29 cellular contexts compared by ENCODE assay signal in the genomic region with DNA sequence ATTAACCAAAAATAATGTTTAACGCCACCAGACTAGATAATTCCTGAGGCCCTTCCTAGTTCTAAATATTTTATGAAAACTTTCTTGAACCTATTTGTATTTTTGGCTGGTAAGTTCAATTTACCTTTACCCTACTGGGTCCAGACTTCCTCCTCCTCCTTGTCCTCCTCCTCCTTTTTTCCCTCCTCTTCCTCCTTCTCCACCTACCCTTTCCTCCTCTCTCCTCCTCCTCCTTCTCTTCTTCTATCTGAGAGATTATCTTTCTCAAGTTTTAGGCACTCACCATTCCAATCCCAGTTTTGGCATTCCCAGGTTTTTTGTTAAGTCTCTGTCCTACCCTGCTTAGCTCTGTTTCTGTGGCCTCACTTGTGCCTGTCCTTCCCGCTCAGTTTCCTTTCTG.
"Had no signal": no experiment of that assay in that cellular context is flagged by ENCODE, and none has a peak within 500 bp of the region (broad histone marks: within the 10 kb centered on the region; RNA-seq: fewer than 3 reads in every experiment).

No MANE protein-coding gene starts in this region.

- H3K4me3 ChIP-seq: colonic mucosa, coronary artery, dorsolateral prefrontal cortex, esophagus muscularis mucosa, esophagus squamous epithelium, gastrocnemius medialis, gastroesophageal sphincter, heart left ventricle, heart right ventricle, hepatocyte had no signal

- H3K36me3 ChIP-seq: colonic mucosa, esophagus muscularis mucosa, esophagus squamous epithelium, gastrocnemius medialis, gastroesophageal sphincter, heart left ventricle, heart right ventricle had no signal

- H3K4me2 ChIP-seq: hepatocyte had no signal

- ATAC-seq: effector memory CD8-positive, alpha-beta T cell; esophagus mucosa; foreskin keratinocyte; gastrocnemius medialis; gastroesophageal sphincter; heart left ventricle; heart right ventricle had no signal

- H3K9me3 ChIP-seq: colonic mucosa, esophagus muscularis mucosa, esophagus squamous epithelium, gastrocnemius medialis, gastroesophageal sphincter, heart left ventricle, heart right ventricle had no signal

- H2AFZ ChIP-seq: hepatocyte had no signal

- FAIRE-seq: colon, endometrium, endothelial cell of umbilical vein, frontal cortex had no signal

- H3K27me3 ChIP-seq: colonic mucosa, dorsolateral prefrontal cortex, hepatocyte had no signal

- DNase-seq: colonic mucosa; cortex of kidney; dermis blood vessel endothelial cell; dorsolateral prefrontal cortex; effector CD4-positive, alpha-beta T cell; effector CD8-positive, alpha-beta T cell; effector memory CD4-positive, alpha-beta T cell; effector memory CD8-positive, alpha-beta T cell; endodermal cell; erythroblast; esophagus squamous epithelium; foreskin fibroblast; foreskin keratinocyte; foreskin melanocyte; gastrocnemius medialis; glutamatergic neuron; head of caudate nucleus; heart left ventricle; heart right ventricle had no signal

- H3K79me2 ChIP-seq: hepatocyte had no signal

- H3K4me1 ChIP-seq: colonic mucosa, foreskin keratinocyte, gastrocnemius medialis had no signal

- H3K27ac ChIP-seq: colonic mucosa, coronary artery, dorsolateral prefrontal cortex, epithelial cell of prostate, esophagus muscularis mucosa, esophagus squamous epithelium, foreskin keratinocyte, gastrocnemius medialis, gastroesophageal sphincter, heart left ventricle, heart right ventricle, hepatocyte had no signal
